In the genomic region with DNA sequence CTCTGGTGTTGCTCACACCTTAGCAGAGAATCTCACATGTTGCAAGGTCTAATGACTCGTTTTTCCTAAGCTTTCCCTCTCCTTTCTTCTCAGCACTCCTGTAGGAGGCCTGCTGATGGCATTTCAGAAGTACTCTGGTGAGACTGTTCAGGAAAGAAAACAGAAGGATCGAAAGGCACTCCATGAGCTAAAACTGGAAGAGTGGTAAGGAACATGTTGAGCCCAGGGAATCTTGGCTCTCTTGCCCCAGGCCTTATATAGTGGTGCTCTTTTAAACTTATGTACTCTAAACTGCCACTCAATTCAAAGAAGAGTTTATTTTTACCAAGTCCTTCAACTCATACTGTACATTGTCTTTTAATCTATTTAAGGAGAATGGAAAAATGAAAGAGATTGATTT, we compare ENCODE assay signal across 29 cellular contexts. TPM values are rescaled to one million over a fixed set of nuclear protein-coding genes. Genes with fewer than 3 reads are reported as not detected.
"Had no signal": no experiment of that assay in that cellular context is flagged by ENCODE, and none has a peak within 500 bp of the region (broad histone marks: within the 10 kb centered on the region; RNA-seq: fewer than 3 reads in every experiment).

No MANE protein-coding gene starts in this region.

- H3K4me1 Mint-ChIP-seq: activated T-helper 17 cell treated with anti-CD3 and anti-CD28 coated beads, Interleukin-2, amount 50 U/mL, for 72 hours; neural crest cell had no signal

- H3K9ac ChIP-seq: SK-N-SH had no signal

- ATAC-seq: activated T-cell treated with anti-CD3 and anti-CD28 coated beads, Interleukin-2, amount 50 U/mL, for 4 hours; activated T-helper 17 cell treated with anti-CD3 and anti-CD28 coated beads, Interleukin-2, amount 50 U/mL, for 72 hours; naive thymus-derived CD8-positive, alpha-beta T cell; sciatic nerve; stimulated activated naive B cell treated with anti-CD40 and anti-IgM and Interleukin-4, amounts not matched to agents 10 μg/mL and 1 μg/mL and 100 μg/mL, for 72 hours had no signal

- H3K27ac Mint-ChIP-seq: activated CD4-positive, alpha-beta memory T cell treated with anti-CD3 and anti-CD28 coated beads, Interleukin-2, amount 10 ng/mL, durations not matched to agents 7 days and 5 days; activated CD4-positive, alpha-beta T cell treated with anti-CD3 and anti-CD28 coated beads, Interleukin-2, amount 10 ng/mL, durations not matched to agents 24 days and 14 days; activated T-helper 17 cell treated with anti-CD3 and anti-CD28 coated beads, Interleukin-2, amount 50 U/mL, for 72 hours; naive thymus-derived CD8-positive, alpha-beta T cell; stimulated activated naive B cell treated with anti-CD40 and anti-IgM and Interleukin-4, amounts not matched to agents 10 μg/mL and 1 μg/mL and 100 μg/mL, for 72 hours; T-helper 1 cell treated with Interleukin-12 subunit alpha and Interleukin-12 subunit beta and Interleukin-4 antibody, amounts not matched to agents 30 μg/mL and 1 μg/mL, for 36 hours had no signal

- H3K27me3 Mint-ChIP-seq: activated CD4-positive, alpha-beta memory T cell treated with anti-CD3 and anti-CD28 coated beads, Interleukin-2, amount 10 ng/mL, durations not matched to agents 7 days and 5 days; activated CD4-positive, alpha-beta T cell treated with anti-CD3 and anti-CD28 coated beads, Interleukin-2, amount 10 ng/mL, durations not matched to agents 24 days and 14 days; activated T-helper 17 cell treated with anti-CD3 and anti-CD28 coated beads, Interleukin-2, amount 50 U/mL, for 72 hours; naive thymus-derived CD8-positive, alpha-beta T cell; stimulated activated naive B cell treated with anti-CD40 and anti-IgM and Interleukin-4, amounts not matched to agents 10 μg/mL and 1 μg/mL and 100 μg/mL, for 72 hours had no signal

- H3K4me3 Mint-ChIP-seq: activated CD4-positive, alpha-beta memory T cell treated with anti-CD3 and anti-CD28 coated beads, Interleukin-2, amount 10 ng/mL, durations not matched to agents 7 days and 5 days; activated CD4-positive, alpha-beta T cell treated with anti-CD3 and anti-CD28 coated beads, Interleukin-2, amount 10 ng/mL, durations not matched to agents 24 days and 14 days; activated T-cell treated with anti-CD3 and anti-CD28 coated beads, Interleukin-2, amount 50 U/mL, for 4 hours; activated T-helper 17 cell treated with anti-CD3 and anti-CD28 coated beads, Interleukin-2, amount 50 U/mL, for 72 hours; naive thymus-derived CD8-positive, alpha-beta T cell; neural crest cell; stimulated activated naive B cell treated with anti-CD40 and anti-IgM and Interleukin-4, amounts not matched to agents 10 μg/mL and 1 μg/mL and 100 μg/mL, for 72 hours; T-helper 1 cell treated with Interleukin-12 subunit alpha and Interleukin-12 subunit beta and Interleukin-4 antibody, amounts not matched to agents 30 μg/mL and 1 μg/mL, for 36 hours had no signal

- DNase-seq: activated CD4-positive, alpha-beta memory T cell treated with anti-CD3 and anti-CD28 coated beads, Interleukin-2, amount 10 ng/mL, durations not matched to agents 7 days and 5 days; activated CD4-positive, alpha-beta T cell treated with anti-CD3 and anti-CD28 coated beads, Interleukin-2, amount 10 ng/mL, durations not matched to agents 24 days and 14 days; activated CD4-positive, CD25-positive, alpha-beta regulatory T cell treated with anti-CD3 and anti-CD28 coated beads, Interleukin-2, amount 50 U/mL, for 72 hours; activated gamma-delta T cell treated with Interleukin-2 at 50 U/mL for 16 hours; activated naive CD4-positive, alpha-beta T cell treated with anti-CD3 and anti-CD28 coated beads, Interleukin-2, amount 50 U/mL, for 16 hours; activated T-cell treated with anti-CD3 and anti-CD28 coated beads, Interleukin-2, amount 50 U/mL, for 4 hours; cerebellar nuclear complex; colonic mucosa; dorsolateral prefrontal cortex; effector memory CD4-positive, alpha-beta T cell; midbrain; naive thymus-derived CD8-positive, alpha-beta T cell; occipital lobe; SK-N-SH; small intestine; stimulated activated CD4-positive, alpha-beta T cell treated with anti-CD3 and anti-CD28 coated beads, Interleukin-1b, Interleukin-23, amount 100 ng/mL, for 48 hours; stimulated activated naive B cell treated with anti-CD40 and anti-IgM and Interleukin-4, amounts not matched to agents 10 μg/mL and 1 μg/mL and 100 μg/mL, for 72 hours; SW 1271; T-helper 9 cell had no signal

- H3K27me3 ChIP-seq: breast epithelium, colonic mucosa, dorsolateral prefrontal cortex, tibial nerve had no signal

- H3K9me2 ChIP-seq: SK-N-SH had no signal

- H3K4me1 ChIP-seq: breast epithelium, colonic mucosa, tibial nerve had no signal

- H3K4me3 ChIP-seq: breast epithelium, colonic mucosa, dorsolateral prefrontal cortex, tibial nerve had no signal

- H3K9me3 ChIP-seq: breast epithelium, colonic mucosa, SK-N-SH, tibial nerve had no signal

- H3K27ac ChIP-seq: breast epithelium, colonic mucosa, dorsolateral prefrontal cortex, tibial nerve had no signal

- H3K4me2 ChIP-seq: SK-N-SH had no signal

- H3K9me3 Mint-ChIP-seq: activated T-helper 17 cell treated with anti-CD3 and anti-CD28 coated beads, Interleukin-2, amount 50 U/mL, for 72 hours; stimulated activated naive B cell treated with anti-CD40 and anti-IgM and Interleukin-4, amounts not matched to agents 10 μg/mL and 1 μg/mL and 100 μg/mL, for 72 hours had no signal

RNA-seq across cellular contexts. Expression of a gene that starts 42.3 kb away (rescaled TPM):
- total RNA-seq: epithelial cell of proximal tubule, fibroblast of villous mesenchyme, lower leg skin, neural crest cell, tibial nerve had no signal
- polyA plus RNA-seq: fibroblast of lung; naive thymus-derived CD8-positive, alpha-beta T cell; SK-N-SH had no signal
